16 cellular contexts compared by ENCODE assay signal in the genomic region with DNA sequence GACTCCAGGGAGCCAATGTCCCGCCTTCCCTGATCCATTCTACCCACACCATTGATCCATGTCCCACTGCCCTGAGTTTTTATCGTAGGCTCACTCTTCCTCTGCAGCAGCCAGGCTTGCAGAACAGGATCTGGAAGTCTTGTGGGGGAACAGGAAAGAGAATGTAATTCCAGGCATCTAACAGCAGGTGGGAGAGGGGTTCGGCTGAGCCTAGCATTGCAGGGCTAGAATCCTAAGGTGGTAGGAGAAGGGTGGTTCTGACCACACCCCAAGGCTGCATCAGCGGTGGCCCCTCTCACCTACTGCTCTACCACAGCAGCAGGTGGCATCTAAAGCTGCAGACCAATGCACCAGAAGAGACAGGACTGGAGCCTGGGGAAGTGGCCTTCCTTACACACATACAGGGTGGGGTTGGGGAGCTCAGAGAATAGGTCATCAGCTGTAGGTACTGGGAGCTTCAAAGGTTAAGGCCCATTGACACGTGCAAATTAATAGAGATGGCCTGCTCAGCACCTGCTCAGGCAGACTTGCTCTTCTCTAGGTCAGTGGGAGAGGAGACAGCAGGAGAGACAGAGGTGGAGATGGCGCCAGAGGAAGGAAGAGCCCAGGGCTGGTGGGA. TPM values are rescaled to one million over a fixed set of nuclear protein-coding genes. Genes with fewer than 3 reads are reported as not detected.
A peak's percentile ranks its signal among the peaks of the same experiment; 100 is the strongest.
DNase-seq lines count a peak whose midpoint lies in the region; ATAC-seq and TF ChIP-seq lines count a peak whose summit lies in the region.
"Had no signal": no experiment of that assay in that cellular context is flagged by ENCODE, and none has a peak within 500 bp of the region (broad histone marks: within the 10 kb centered on the region; RNA-seq: fewer than 3 reads in every experiment).

No MANE protein-coding gene starts in this region.

- H3K27ac Mint-ChIP-seq in MCF 10A (ENCODE audit: low read depth, unreplicated experiment), result no peak overlapping the region
- no peak overlapping the region for H3K27ac Mint-ChIP-seq in activated naive CD8-positive, alpha-beta T cell treated with anti-CD3 and anti-CD28 coated beads for 36 hours
- H3K27ac Mint-ChIP-seq: activated naive CD4-positive, alpha-beta T cell treated with anti-CD3 and anti-CD28 coated beads, Interleukin-2, amount 10 ng/mL, durations not matched to agents 7 days and 5 days had no signal

- H3K9me3 Mint-ChIP-seq in MCF 10A (ENCODE audit: unreplicated experiment), result no peaks in the 10 kb centered on the region
- H3K9me3 Mint-ChIP-seq in activated naive CD8-positive, alpha-beta T cell treated with anti-CD3 and anti-CD28 coated beads for 36 hours, result no peaks in the 10 kb centered on the region
- H3K9me3 Mint-ChIP-seq: activated naive CD4-positive, alpha-beta T cell treated with anti-CD3 and anti-CD28 coated beads, Interleukin-2, amount 10 ng/mL, durations not matched to agents 7 days and 5 days had no signal

- no peaks in the 10 kb centered on the region for H4K20me1 ChIP-seq in smooth muscle cell (ENCODE audit: low read depth)

- no peaks in the 10 kb centered on the region for H3K79me2 ChIP-seq in smooth muscle cell (ENCODE audit: low read depth)

- intact Hi-C loops in MCF 10A (cut with micrococcal nuclease), result no loop called here
- intact Hi-C loops in breast epithelium (cut with DNase I; ENCODE audit: low total_unique reads), result no loop called here

- no peak overlapping the region for H3K4me2 ChIP-seq in smooth muscle cell

- no peak overlapping the region for H2AFZ ChIP-seq in smooth muscle cell (ENCODE audit: low read depth)

- no peak for TF ChIP-seq POLR2A in breast epithelium (IDR thresholded peaks at IDR 0.05)

- POLR2A ChIA-PET in MCF 10A (lab: Yijun Ruan, JAX), result no interaction called here

- H3K27me3 ChIP-seq in breast epithelium, result peaks cover 0 to 15% of the 10 kb centered on the region in 2 donors
- H3K27me3 ChIP-seq in WERI-Rb-1 (ENCODE audit: insufficient read depth, low read depth, severe bottlenecking), result no peaks in the 10 kb centered on the region
- H3K27me3 ChIP-seq in smooth muscle cell (ENCODE audit: low read depth), result peaks cover 88% of the 10 kb centered on the region

- peaks cover 14% of the 10 kb centered on the region for H3K27me3 Mint-ChIP-seq in MCF 10A (ENCODE audit: insufficient read depth, unreplicated experiment)
- H3K27me3 Mint-ChIP-seq in activated naive CD8-positive, alpha-beta T cell treated with anti-CD3 and anti-CD28 coated beads for 36 hours, result peaks cover 32% of the 10 kb centered on the region

- no peaks in the 10 kb centered on the region for H3K36me3 Mint-ChIP-seq in MCF 10A (ENCODE audit: insufficient read depth, unreplicated experiment)
- no peaks in the 10 kb centered on the region for H3K36me3 Mint-ChIP-seq in activated naive CD8-positive, alpha-beta T cell treated with anti-CD3 and anti-CD28 coated beads for 36 hours
- H3K36me3 Mint-ChIP-seq: activated naive CD4-positive, alpha-beta T cell treated with anti-CD3 and anti-CD28 coated beads, Interleukin-2, amount 10 ng/mL, durations not matched to agents 7 days and 5 days had no signal

- H3K9me3 ChIP-seq in breast epithelium (no peaks in the 10 kb centered on the region), WERI-Rb-1 (ENCODE audit: severe bottlenecking) (no peaks in the 10 kb centered on the region), smooth muscle cell (replicated peaks; ENCODE audit: low read depth) (no peaks in the 10 kb centered on the region)

- DNase-seq in MCF 10A (ENCODE audit: unreplicated experiment) (no peak), breast epithelium (ENCODE audit: low spot score in 2 of 2) (no peak), WERI-Rb-1 (no peak), fibroblast of villous mesenchyme (ENCODE audit: low read depth) (no peak), smooth muscle cell (lab: John Stamatoyannopoulos, UW; ENCODE audit: unreplicated experiment) (no peak)
- DNase-seq in activated naive CD8-positive, alpha-beta T cell treated with anti-CD3 and anti-CD28 coated beads for 36 hours, result no peak
- no peak for DNase-seq in activated CD8-positive, alpha-beta memory T cell treated with anti-CD3 and anti-CD28 coated beads, Interleukin-2, amount 50 U/mL, for 4 hours
- DNase-seq: activated naive CD4-positive, alpha-beta T cell treated with anti-CD3 and anti-CD28 coated beads, Interleukin-2, amount 10 ng/mL, durations not matched to agents 7 days and 5 days; AML-193; midbrain; NCI-H446; stimulated activated naive CD8-positive, alpha-beta T cell treated with anti-CD3 and anti-CD28 coated beads, Interleukin-15, Interleukin-2, amounts not matched to agents 100 U/mL and 50 U/mL, for 24 hours had no signal

- H3K4me3 ChIP-seq in breast epithelium, result no peak overlapping the region
- H3K4me3 ChIP-seq in WERI-Rb-1 (ENCODE audit: low read depth, low read length), result no peak overlapping the region
- no peak overlapping the region for H3K4me3 ChIP-seq in fibroblast of villous mesenchyme (ENCODE audit: low read depth, low read length)
- H3K4me3 ChIP-seq in smooth muscle cell, result no peak overlapping the region

- TF ChIP-seq CTCF in MCF 10A (IDR thresholded peaks at IDR 0.05; ENCODE audit: unreplicated experiment) (peak; percentile 14), breast epithelium (IDR thresholded peaks at IDR 0.05) (no peak), WERI-Rb-1 (IDR thresholded peaks at IDR 0.05; ENCODE audit: low read depth, low read length) (peak; percentile 36; the same call in 1 of the 2 replicates), fibroblast of villous mesenchyme (IDR thresholded peaks at IDR 0.05; ENCODE audit: insufficient read depth, low read depth, low read length) (peak; percentile 15), smooth muscle cell (IDR thresholded peaks at IDR 0.05; ENCODE audit: borderline replicate concordance, insufficient read depth, poor library complexity, severe bottlenecking) (peak; percentile 15)

- H3K27ac ChIP-seq in breast epithelium (no peak overlapping the region), WERI-Rb-1 (no peak overlapping the region), smooth muscle cell (ENCODE audit: low read depth) (no peak overlapping the region)

- no peak for ATAC-seq in GM18519 (IDR thresholded peaks at IDR 0.05; ENCODE audit: low FRiP score, unreplicated experiment)
- ATAC-seq: stimulated activated naive CD8-positive, alpha-beta T cell treated with anti-CD3 and anti-CD28 coated beads, Interleukin-15, Interleukin-2, amounts not matched to agents 100 U/mL and 50 U/mL, for 24 hours had no signal

- BruUV-seq in MCF 10A (replicated peaks; lab: Mats Ljungman, UMichigan), result no TSS peak

- no peak overlapping the region for H3K4me3 Mint-ChIP-seq in MCF 10A (ENCODE audit: unreplicated experiment)
- no peak overlapping the region for H3K4me3 Mint-ChIP-seq in activated naive CD8-positive, alpha-beta T cell treated with anti-CD3 and anti-CD28 coated beads for 36 hours
- H3K4me3 Mint-ChIP-seq: activated naive CD4-positive, alpha-beta T cell treated with anti-CD3 and anti-CD28 coated beads, Interleukin-2, amount 10 ng/mL, durations not matched to agents 7 days and 5 days had no signal

- H3K4me1 ChIP-seq in breast epithelium, result no peaks in the 10 kb centered on the region
- peaks cover 10% of the 10 kb centered on the region for H3K4me1 ChIP-seq in smooth muscle cell (ENCODE audit: low read depth)

- H3K36me3 ChIP-seq in breast epithelium, result no peaks in the 10 kb centered on the region
- no peaks in the 10 kb centered on the region for H3K36me3 ChIP-seq in WERI-Rb-1
- no peaks in the 10 kb centered on the region for H3K36me3 ChIP-seq in smooth muscle cell (ENCODE audit: low read depth)

- no peaks in the 10 kb centered on the region for H3F3A ChIP-seq in smooth muscle cell (ENCODE audit: low read depth)

- peaks cover 6% of the 10 kb centered on the region for H3K4me1 Mint-ChIP-seq in MCF 10A (ENCODE audit: insufficient read depth, unreplicated experiment)
- peaks cover 15% of the 10 kb centered on the region for H3K4me1 Mint-ChIP-seq in activated naive CD8-positive, alpha-beta T cell treated with anti-CD3 and anti-CD28 coated beads for 36 hours

- no peak overlapping the region for H3K9ac ChIP-seq in smooth muscle cell (ENCODE audit: low read depth)

- CTCF ChIA-PET in MCF 10A (lab: Yijun Ruan, JAX), result interaction anchor here (1.0 to 6.6 kb wide), 9 partner anchors 8 to 421 kb away, joined by 3 to 223 read pairs (median 33); a partner anchor contains a TSS

- 46% methylated on average over 6 of the region's 6 CpGs for WGBS in smooth muscle cell (ENCODE audit: low lambda C conversion rate)

RNA-seq across cellular contexts. Expression of gene KNCN, which starts 20.5 kb away (rescaled TPM):
- total RNA-seq in MCF 10A (2022), result not detected in 2 replicates
- total RNA-seq in breast epithelium, result not detected
- not detected in 2 replicates for total RNA-seq in fibroblast of villous mesenchyme
- not detected in 2 replicates for total RNA-seq in smooth muscle cell
- polyA plus RNA-seq in smooth muscle cell, result not detected in 2 replicates
- not detected for total RNA-seq in activated naive CD8-positive, alpha-beta T cell treated with anti-CD3 and anti-CD28 coated beads for 36 hours
- total RNA-seq: Daoy, fibroblast of lung, pulmonary artery endothelial cell had no signal
- polyA plus RNA-seq: fibroblast of lung had no signal

RNA-seq across cellular contexts. Expression of gene DMBX1, which starts 41.3 kb away (rescaled TPM):
- total RNA-seq in MCF 10A (2022) (not detected in 2 replicates), breast epithelium (not detected), fibroblast of villous mesenchyme (not detected in 2 replicates), smooth muscle cell (not detected in 2 replicates)
- polyA plus RNA-seq in smooth muscle cell, result not detected in 2 replicates
- not detected for total RNA-seq in activated naive CD8-positive, alpha-beta T cell treated with anti-CD3 and anti-CD28 coated beads for 36 hours
- total RNA-seq: fibroblast of lung, pulmonary artery endothelial cell had no signal
- polyA plus RNA-seq: fibroblast of lung had no signal

Comparison
In these comparisons a context has a peak if more than half of its experiments do, and no peak if none do; other contexts are left out.
1. CTCF ChIP-seq: peak in MCF 10A (single experiment), WERI-Rb-1 (single experiment), fibroblast of villous mesenchyme (single experiment) and smooth muscle cell (single experiment); none in breast epithelium (0 of 3).